8 cellular contexts compared by ENCODE assay signal in the genomic region with DNA sequence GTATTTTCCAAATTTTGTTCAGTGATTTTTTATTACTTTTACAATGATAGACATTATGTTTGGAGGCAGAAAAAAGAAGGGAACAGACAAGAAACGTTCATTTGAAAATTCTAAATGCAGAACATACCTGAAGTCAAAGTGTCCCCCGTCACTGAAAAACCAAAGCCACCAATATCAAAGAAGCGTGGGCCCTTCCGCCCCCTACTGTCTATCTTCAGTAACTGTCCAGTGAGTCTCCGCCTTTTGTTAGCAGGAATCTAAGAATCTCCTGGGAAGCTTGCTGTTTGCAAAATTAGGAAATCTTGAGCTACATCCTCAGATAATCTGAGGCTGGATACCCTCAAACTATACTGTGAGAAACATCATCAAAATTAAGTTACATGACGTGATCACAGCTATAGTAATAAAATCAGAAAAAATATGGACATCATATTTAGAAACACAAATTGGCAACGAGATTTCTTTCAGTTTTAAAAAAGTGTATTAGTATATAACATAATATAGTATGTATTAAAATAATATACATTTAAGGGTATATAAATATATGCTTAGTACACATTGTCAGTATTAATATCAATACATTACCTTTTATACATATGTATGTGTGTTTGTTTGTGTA.
DNase-seq lines count a peak whose midpoint lies in the region; ATAC-seq and TF ChIP-seq lines count a peak whose summit lies in the region.

No MANE protein-coding gene starts in this region.

- H2BK15ac ChIP-seq in neuronal stem cell (ENCODE audit: low read length) = no peak overlapping the region

- H4K8ac ChIP-seq in neuronal stem cell (ENCODE audit: low read depth, low read length) = no peak overlapping the region

- H3K9ac ChIP-seq in fibroblast of lung (ENCODE audit: insufficient read depth, low read length) = no peak overlapping the region
- H3K9ac ChIP-seq in neuronal stem cell (ENCODE audit: low read depth, low read length, poor library complexity) = no peak overlapping the region

- H2BK120ac ChIP-seq in neuronal stem cell (ENCODE audit: low read depth, low read length) = no peak overlapping the region

- H3K27me3 Mint-ChIP-seq in activated CD8-positive, alpha-beta T cell treated with anti-CD3 and anti-CD28 coated beads, Interleukin-2, amount 10 ng/mL, durations not matched to agents 7 days and 5 days (ENCODE audit: low read depth) = peaks cover 22% of the 10 kb centered on the region

- H4K91ac ChIP-seq in neuronal stem cell (ENCODE audit: low read depth, low read length, poor library complexity) = no peak overlapping the region

- H2AFZ ChIP-seq in fibroblast of lung (ENCODE audit: low read length) = no peak overlapping the region
- H2AFZ ChIP-seq in neuronal stem cell (ENCODE audit: low read length) = no peak overlapping the region

- no peaks in the 10 kb centered on the region for H3K27me3 ChIP-seq in fibroblast of lung (ENCODE audit: control insufficient read depth, insufficient read depth, low read length)
- H3K27me3 ChIP-seq in neuronal stem cell (ENCODE audit: control insufficient read depth in 3 of 3, insufficient read depth in 3 of 3, low read depth in 1 of 3, low read length in 3 of 3) = no peaks in the 10 kb centered on the region
- no peaks in the 10 kb centered on the region for H3K27me3 ChIP-seq in vagina

- intact Hi-C loops in vagina (cut with DNase I) = loop anchor here (10.0 kb wide), 2 partner anchors 412 to 1412 kb away; no protein-coding TSS in a partner anchor

- no peak overlapping the region for H3K4me2 ChIP-seq in fibroblast of lung (ENCODE audit: extremely low read depth, insufficient read depth, low read length)
- H3K4me2 ChIP-seq in neuronal stem cell (ENCODE audit: insufficient read depth, low read length, poor library complexity, severe bottlenecking) = no peak overlapping the region

- no peak overlapping the region for H2AK5ac ChIP-seq in neuronal stem cell (ENCODE audit: low read depth, low read length)

- TF ChIP-seq CTCF in AG09309 (IDR thresholded peaks at IDR 0.05; ENCODE audit: control insufficient read depth, insufficient read depth, low read depth, low read length, missing control alignments) (peak; percentile 88), fibroblast of lung (conservative IDR thresholded peaks at IDR 0.05 in 1 of 2, IDR thresholded peaks at IDR 0.05 in 1 of 2; ENCODE audit: low read depth in 1 of 2, low read length in 2 of 2) (peak; percentile 88 to 90), vagina (IDR thresholded peaks at IDR 0.05) (peak; percentile 63 to 89 (median 88))

- CTCF ChIA-PET in activated CD8-positive, alpha-beta T cell treated with anti-CD3 and anti-CD28 coated beads, Interleukin-2, amount 10 ng/mL, durations not matched to agents 7 days and 5 days (lab: Charles Lee) = interaction anchor here (0.6 to 1.8 kb wide), 10 partner anchors 11 to 1463 kb away, joined by 3 to 5 read pairs (median 3); no protein-coding TSS in a partner anchor

- H3K4me3 Mint-ChIP-seq in activated CD8-positive, alpha-beta T cell treated with anti-CD3 and anti-CD28 coated beads, Interleukin-2, amount 10 ng/mL, durations not matched to agents 7 days and 5 days = no peak overlapping the region

- H2BK5ac ChIP-seq in neuronal stem cell (ENCODE audit: low read length) = no peak overlapping the region

- H3K27ac ChIP-seq in fibroblast of lung (ENCODE audit: insufficient read depth, low read length) (no peak overlapping the region), neuronal stem cell (replicated peaks; ENCODE audit: low read length) (no peak overlapping the region), vagina (no peak overlapping the region)

- no peaks in the 10 kb centered on the region for H4K20me1 ChIP-seq in fibroblast of lung (ENCODE audit: control insufficient read depth, extremely low read depth, insufficient read depth, low read length)

- peaks cover 10% of the 10 kb centered on the region for H3K4me1 Mint-ChIP-seq in activated CD8-positive, alpha-beta T cell treated with anti-CD3 and anti-CD28 coated beads, Interleukin-2, amount 10 ng/mL, durations not matched to agents 7 days and 5 days (ENCODE audit: low read depth)

- TF ChIP-seq POLR2A in vagina (IDR thresholded peaks at IDR 0.05) = no peak

- POLR2A ChIA-PET in activated CD8-positive, alpha-beta T cell treated with anti-CD3 and anti-CD28 coated beads, Interleukin-2, amount 10 ng/mL, durations not matched to agents 7 days and 5 days (lab: Charles Lee) = interaction anchor here (1.3 kb wide), 1 partner anchor 871 kb away, joined by 4 read pairs; the partner anchor contains the start of gene KLF6

- no CpG with 5 or more reads among the region's 7 CpGs for WGBS in neuronal stem cell (ENCODE audit: extremely low coverage in 2 of 2, insufficient read length in 2 of 2, insufficient replicate concordance in 1 of 2), 2 donors

- no peaks in the 10 kb centered on the region for H3K9me3 Mint-ChIP-seq in activated CD8-positive, alpha-beta T cell treated with anti-CD3 and anti-CD28 coated beads, Interleukin-2, amount 10 ng/mL, durations not matched to agents 7 days and 5 days (ENCODE audit: insufficient read depth)

- H3K36me3 Mint-ChIP-seq in activated CD8-positive, alpha-beta T cell treated with anti-CD3 and anti-CD28 coated beads, Interleukin-2, amount 10 ng/mL, durations not matched to agents 7 days and 5 days (ENCODE audit: low read depth) = no peaks in the 10 kb centered on the region

- H3K4ac ChIP-seq in neuronal stem cell (ENCODE audit: low read length) = no peak overlapping the region

- H3K9me3 ChIP-seq in fibroblast of lung (ENCODE audit: control insufficient read depth, insufficient read depth, low read depth, low read length) (no peaks in the 10 kb centered on the region), neuronal stem cell (replicated peaks in 1 of 2; ENCODE audit: control insufficient read depth in 2 of 2, insufficient read depth in 1 of 2, low read depth in 1 of 2, low read length in 2 of 2) (no peaks in the 10 kb centered on the region), vagina (no peaks in the 10 kb centered on the region)

- H3K36me3 ChIP-seq in fibroblast of lung (ENCODE audit: control insufficient read depth, insufficient read depth, low read length) = no peaks in the 10 kb centered on the region
- no peaks in the 10 kb centered on the region for H3K36me3 ChIP-seq in neuronal stem cell (replicated peaks in 1 of 2; ENCODE audit: control insufficient read depth in 2 of 2, insufficient read depth in 2 of 2, low read length in 2 of 2)
- H3K36me3 ChIP-seq in vagina = no peaks in the 10 kb centered on the region

- H3K4me3 ChIP-seq in AG09309 (ENCODE audit: control insufficient read depth, low read depth, low read length) (no peak overlapping the region), fibroblast of lung (replicated peaks in 1 of 4; ENCODE audit: control extremely low read depth in 1 of 4, insufficient read depth in 1 of 4, low read depth in 3 of 4, low read length in 4 of 4) (no peak overlapping the region), neuronal stem cell (ENCODE audit: low read length in 2 of 2) (no peak overlapping the region), vagina (no peak overlapping the region)

- H3K14ac ChIP-seq in neuronal stem cell (ENCODE audit: low read length) = no peak overlapping the region

- ATAC-seq in GM18502 (IDR thresholded peaks at IDR 0.05; ENCODE audit: poor library complexity, unreplicated experiment) = peak; percentile 62
- no peak for ATAC-seq in activated CD8-positive, alpha-beta T cell treated with anti-CD3 and anti-CD28 coated beads, Interleukin-2, amount 10 ng/mL, durations not matched to agents 7 days and 5 days

- H3K79me1 ChIP-seq in neuronal stem cell (ENCODE audit: low read depth, low read length) = no peaks in the 10 kb centered on the region

- no peak overlapping the region for H3K23ac ChIP-seq in neuronal stem cell (ENCODE audit: low read depth, low read length, poor library complexity)

- H3K79me2 ChIP-seq in fibroblast of lung (ENCODE audit: control insufficient read depth, insufficient read depth, low read length) = no peaks in the 10 kb centered on the region

- no peak overlapping the region for H3K18ac ChIP-seq in neuronal stem cell (ENCODE audit: low read length)

- no peak overlapping the region for H2BK12ac ChIP-seq in neuronal stem cell (ENCODE audit: low read length)

- no peak overlapping the region for H3K27ac Mint-ChIP-seq in activated CD8-positive, alpha-beta T cell treated with anti-CD3 and anti-CD28 coated beads, Interleukin-2, amount 10 ng/mL, durations not matched to agents 7 days and 5 days

- DNase-seq in AG09309 (ENCODE audit: low read depth) (no peak), NCI-H2227 treated with DMSO at 0.1 percent for 48 hours (lab: John Stamatoyannopoulos, UW) (peak; percentile 29), fibroblast of lung (ENCODE audit: low read depth in 2 of 2) (peak; percentile 53 to 83), neuronal stem cell (ENCODE audit: low spot score) (peak; percentile 51), vagina (ENCODE audit: extremely low spot score in 2 of 2) (no peak), 8988T (no peak)
- peak; percentile 56 for DNase-seq in activated CD8-positive, alpha-beta T cell treated with anti-CD3 and anti-CD28 coated beads, Interleukin-2, amount 10 ng/mL, durations not matched to agents 7 days and 5 days

- no peaks in the 10 kb centered on the region for H3K4me1 ChIP-seq in fibroblast of lung (ENCODE audit: control insufficient read depth, extremely low read depth, insufficient read depth, low read length)
- H3K4me1 ChIP-seq in neuronal stem cell (ENCODE audit: control insufficient read depth in 2 of 2, insufficient read depth in 1 of 2, low read depth in 1 of 2, low read length in 2 of 2) = peaks cover 0 to 2% of the 10 kb centered on the region in 2 donors
- H3K4me1 ChIP-seq in vagina = peaks cover 37% of the 10 kb centered on the region

Comparison
In these comparisons a context has a peak if more than half of its experiments do, and no peak if none do; other contexts are left out.
1. DNase-seq: peak in NCI-H2227 treated with DMSO at 0.1 percent for 48 hours (single experiment), activated CD8-positive, alpha-beta T cell treated with anti-CD3 and anti-CD28 coated beads, Interleukin-2, amount 10 ng/mL, durations not matched to agents 7 days and 5 days (single experiment), fibroblast of lung (2 of 2) and neuronal stem cell (single experiment); none in AG09309 (single experiment), vagina (0 of 2) and 8988T (single experiment).
2. Peak in every context shown above with its lines, with median percentiles within 50 percentile points of each other: CTCF ChIP-seq.